8 cellular contexts compared by ENCODE assay signal in the genomic region with DNA sequence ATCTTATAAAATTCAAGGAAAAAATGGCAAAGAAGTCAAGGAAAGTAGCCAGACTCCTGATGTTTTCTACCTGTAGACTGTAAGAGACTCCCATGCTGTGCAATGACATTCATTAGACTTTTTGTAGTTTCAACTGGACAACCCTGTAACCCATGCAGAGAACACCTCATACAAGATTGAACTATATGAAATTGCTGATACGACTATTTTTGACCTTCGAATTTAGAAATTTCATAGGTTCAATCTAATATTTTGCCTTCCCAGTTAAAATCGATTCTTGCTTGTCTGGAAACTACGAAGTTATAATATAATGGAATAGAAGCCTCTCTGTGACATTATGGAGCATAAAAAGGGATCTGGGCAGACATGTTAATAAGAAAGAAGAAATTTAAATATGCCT.
"Had no signal": no experiment of that assay in that cellular context is flagged by ENCODE, and none has a peak within 500 bp of the region (broad histone marks: within the 10 kb centered on the region; RNA-seq: fewer than 3 reads in every experiment).

No MANE protein-coding gene starts in this region.

- DNase-seq: H7, HFFc6, KG1 had no signal

- H3K4me3 Mint-ChIP-seq: GM23338, HFFc6, IgD-negative memory B cell had no signal

- H3K27ac ChIP-seq: HL-60 had no signal

- H3K36me3 ChIP-seq: HAP-1 had no signal

- ATAC-seq: GM23338, HCT116 had no signal

- H2AFZ ChIP-seq: GM23338 had no signal

- H3K36me3 Mint-ChIP-seq: IgD-negative memory B cell had no signal

- H3K9me3 ChIP-seq: HAP-1 had no signal

- H3K4me2 ChIP-seq: GM23338 had no signal

- H3K27me3 Mint-ChIP-seq: IgD-negative memory B cell had no signal

- H3K4me1 Mint-ChIP-seq: IgD-negative memory B cell had no signal

- H3K4me3 ChIP-seq: GM23338, HAP-1 had no signal

- H3K27ac Mint-ChIP-seq: GM23338, HFFc6, IgD-negative memory B cell had no signal
